ENCODE assay signal across 9 cellular contexts in genomic region chr3:86793786-86794185, GRCh38.
DNase-seq lines count a peak whose midpoint lies in the region; ATAC-seq and TF ChIP-seq lines count a peak whose summit lies in the region.
"Had no signal": no experiment of that assay in that cellular context is flagged by ENCODE, and none has a peak within 500 bp of the region (broad histone marks: within the 10 kb centered on the region; RNA-seq: fewer than 3 reads in every experiment).

No MANE protein-coding gene starts in this region.

- H3K4me1 ChIP-seq in heart left ventricle: peaks cover 0 to 9% (median 0%) of the 10 kb centered on the region in 12 donors

- peak overlapping the region in 11 of 12 donors; percentile 8 to 75 (median 54) for H3K27ac ChIP-seq in heart left ventricle

- no peak for TF ChIP-seq POLR2A in heart left ventricle (IDR thresholded peaks at IDR 0.05)

- ATAC-seq in heart left ventricle: peak; percentile 47 to 93 (median 64)
- ATAC-seq: stimulated activated naive B cell treated with anti-CD40 and anti-IgM and Interleukin-4, amounts not matched to agents 10 μg/mL and 1 μg/mL and 100 μg/mL, for 72 hours had no signal

- intact Hi-C loops in heart left ventricle (cut with DNase I): loop anchor here in 1 of 10 donors (10.0 kb wide), 1 partner anchor 201 kb away; the partner anchor contains the start of gene VGLL3

- peak; percentile 94 for DNase-seq in GM04503 (ENCODE audit: low read depth)
- DNase-seq in T1000 (lab: John Stamatoyannopoulos, UW): peak; percentile 25
- DNase-seq in heart left ventricle: no peak
- DNase-seq in renal cortical epithelial cell (ENCODE audit: low read depth): peak; percentile 97
- no peak for DNase-seq in SKM-1 treated with dmso at 0.1 percent for 144 hours (lab: John Stamatoyannopoulos, UW; ENCODE audit: unreplicated experiment)
- DNase-seq in germinal center (ENCODE audit: low spot score): no peak
- DNase-seq in NCI-H748 treated with DMSO at 0.1 percent for 48 hours (lab: John Stamatoyannopoulos, UW): no peak
- DNase-seq in activated CD4-positive, CD25-positive, alpha-beta regulatory T cell (lab: John Stamatoyannopoulos, UW): no peak
- DNase-seq: stimulated activated naive B cell treated with anti-CD40 and anti-IgM and Interleukin-4, amounts not matched to agents 10 μg/mL and 1 μg/mL and 100 μg/mL, for 72 hours had no signal

- no peak for TF ChIP-seq CTCF in heart left ventricle (IDR thresholded peaks at IDR 0.05)

- no peaks in the 10 kb centered on the region for H3K36me3 ChIP-seq in heart left ventricle

- peak overlapping the region in 1 of 12 donors; percentile 21 for H3K4me3 ChIP-seq in heart left ventricle

- WGBS in heart left ventricle, 4 donors: 47 to 62% (median 52%) methylated on average over 1 of the region's 1 CpG

- no peaks in the 10 kb centered on the region for H3K9me3 ChIP-seq in heart left ventricle

- no peaks in the 10 kb centered on the region for H3K27me3 ChIP-seq in heart left ventricle

Comparison
In these comparisons a context has a peak if more than half of its experiments do, and no peak if none do; other contexts are left out.
1. DNase-seq: peak in GM04503 (single experiment), T1000 (single experiment) and renal cortical epithelial cell (single experiment); none in heart left ventricle (0 of 5), SKM-1 treated with dmso at 0.1 percent for 144 hours (single experiment), germinal center (single experiment), NCI-H748 treated with DMSO at 0.1 percent for 48 hours (single experiment) and activated CD4-positive, CD25-positive, alpha-beta regulatory T cell (0 of 4).